23 cellular contexts compared by ENCODE assay signal in the genomic region with DNA sequence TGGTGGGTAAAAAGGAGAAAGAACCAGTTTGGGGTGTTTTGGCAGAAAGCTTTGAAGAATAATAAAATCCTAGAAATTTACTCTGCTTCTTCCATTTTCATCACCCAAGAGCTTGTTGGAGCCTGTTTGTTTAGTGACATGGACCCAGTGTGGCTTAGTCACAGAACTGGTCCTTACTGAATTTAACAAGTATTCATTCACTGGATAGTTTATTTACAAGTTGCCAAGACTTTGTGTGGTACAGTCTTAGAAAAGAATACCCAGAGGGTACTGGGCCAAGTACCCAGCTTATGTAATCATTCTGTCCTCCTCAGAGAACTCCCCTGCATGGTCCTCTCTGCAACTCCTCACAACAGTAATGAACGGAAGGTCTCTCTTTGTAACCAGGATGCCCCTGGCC. TPM values are rescaled to one million over a fixed set of nuclear protein-coding genes. Genes with fewer than 3 reads are reported as not detected.
A peak's percentile ranks its signal among the peaks of the same experiment; 100 is the strongest.
DNase-seq lines count a peak whose midpoint lies in the region; ATAC-seq and TF ChIP-seq lines count a peak whose summit lies in the region.
"Had no signal": no experiment of that assay in that cellular context is flagged by ENCODE, and none has a peak within 500 bp of the region (broad histone marks: within the 10 kb centered on the region; RNA-seq: fewer than 3 reads in every experiment).

No MANE protein-coding gene starts in this region.

- H3K27ac ChIP-seq in HEK293 (ENCODE audit: extremely low read depth, low read depth, low read length) (no peak overlapping the region), esophagus muscularis mucosa (replicated peaks in 1 of 4) (no peak overlapping the region)
- H3K27ac ChIP-seq: spleen had no signal

- H3K36me3 ChIP-seq in HEK293 (ENCODE audit: control insufficient read depth in 2 of 2, insufficient read depth in 1 of 2, low read length in 2 of 2) (peaks cover 23 to 26% of the 10 kb centered on the region in 2 experiments), esophagus muscularis mucosa (peaks cover 0 to 27% (median 18%) of the 10 kb centered on the region in 4 donors)

- WGBS in esophagus muscularis mucosa: 74% methylated on average over 1 of the region's 1 CpG

- H3K4me3 ChIP-seq in HEK293 (ENCODE audit: low read depth, low read length): no peak overlapping the region
- H3K4me3 ChIP-seq in esophagus muscularis mucosa: no peak overlapping the region
- H3K4me3 ChIP-seq: BLaER1 treated with 17β-estradiol and CSF1 and Interleukin-3, amounts not matched to agents 10 nM and 100 nM; GM12878; spleen had no signal

- peaks cover 9% of the 10 kb centered on the region for H3K4me1 Mint-ChIP-seq in progenitor cell of endocrine pancreas (ENCODE audit: low read depth)

- peaks cover 18% of the 10 kb centered on the region; the same call in 1 of the 2 replicates for H3K4me1 ChIP-seq in HEK293 (ENCODE audit: control insufficient read depth, insufficient read depth, low read length)
- H3K4me1 ChIP-seq in esophagus muscularis mucosa: peaks cover 10 to 45% (median 42%) of the 10 kb centered on the region in 4 donors

- intact Hi-C loops in esophagus muscularis mucosa (cut with DNase I): no loop called here

- H3K9me3 Mint-ChIP-seq in progenitor cell of endocrine pancreas (ENCODE audit: low read depth): peaks cover 6% of the 10 kb centered on the region

- no peak for TF ChIP-seq EP300 in esophagus muscularis mucosa (IDR thresholded peaks at IDR 0.05)

- POLR2A ChIA-PET in HEK293 (lab: Yijun Ruan, JAX): no interaction called here

- no peaks in the 10 kb centered on the region for H3K9me3 ChIP-seq in HEK293 (ENCODE audit: control insufficient read depth, insufficient read depth, low read depth, low read length)
- H3K9me3 ChIP-seq in esophagus muscularis mucosa: no peaks in the 10 kb centered on the region

- no peak overlapping the region for H3K4me3 Mint-ChIP-seq in progenitor cell of endocrine pancreas (ENCODE audit: low read depth)
- H3K4me3 Mint-ChIP-seq: activated B cell treated with CpG ODN at 0.5 μM for 24 hours; endodermal cell; memory B cell; stimulated activated memory B cell treated with anti-CD40 and anti-IgM and Interleukin-4, amounts not matched to agents 10 μg/mL and 1 μg/mL and 100 μg/mL, for 72 hours had no signal

- H3K36me3 Mint-ChIP-seq in progenitor cell of endocrine pancreas (ENCODE audit: insufficient read depth): peaks cover 19% of the 10 kb centered on the region

- peak overlapping the region; percentile 46 for H3K27ac Mint-ChIP-seq in progenitor cell of endocrine pancreas
- H3K27ac Mint-ChIP-seq: activated B cell treated with CpG ODN at 0.5 μM for 24 hours; endodermal cell; memory B cell; stimulated activated memory B cell treated with anti-CD40 and anti-IgM and Interleukin-4, amounts not matched to agents 10 μg/mL and 1 μg/mL and 100 μg/mL, for 72 hours had no signal

- TF ChIP-seq POLR2A in esophagus muscularis mucosa (IDR thresholded peaks at IDR 0.05; ENCODE audit: low read depth): no peak

- no peaks in the 10 kb centered on the region for H3K27me3 Mint-ChIP-seq in progenitor cell of endocrine pancreas
- H3K27me3 Mint-ChIP-seq: activated B cell treated with CpG ODN at 0.5 μM for 24 hours; memory B cell; stimulated activated memory B cell treated with anti-CD40 and anti-IgM and Interleukin-4, amounts not matched to agents 10 μg/mL and 1 μg/mL and 100 μg/mL, for 72 hours had no signal

- no peaks in the 10 kb centered on the region for H3K27me3 ChIP-seq in esophagus muscularis mucosa
- H3K27me3 ChIP-seq: BLaER1 treated with 17β-estradiol and CSF1 and Interleukin-3, amounts not matched to agents 10 nM and 100 nM; spleen had no signal

- TF ChIP-seq CTCF in HEK293 (tag by site-specific recombination; IDR thresholded peaks at IDR 0.05) (no peak), esophagus muscularis mucosa (IDR thresholded peaks at IDR 0.05) (no peak), progenitor cell of endocrine pancreas (IDR thresholded peaks at IDR 0.05; ENCODE audit: unreplicated experiment) (no peak)

- CTCF ChIA-PET in HEK293 (lab: Yijun Ruan, JAX): interaction anchor here (0.9 to 1.0 kb wide), 2 partner anchors 13 to 29 kb away, joined by 3 read pairs; no protein-coding TSS in a partner anchor

- DNase-seq in astrocyte of the hippocampus (ENCODE audit: low read depth, low spot score) (peak; percentile 30), esophagus muscularis mucosa (ENCODE audit: extremely low spot score) (peak; percentile 8), progenitor cell of endocrine pancreas (ENCODE audit: low spot score, unreplicated experiment) (no peak), NCI-H526 (lab: John Stamatoyannopoulos, UW) (no peak)
- no peak for DNase-seq in activated CD8-positive, alpha-beta memory T cell treated with anti-CD3 and anti-CD28 coated beads, Interleukin-2, amount 50 U/mL, for 48 hours
- DNase-seq: activated B cell treated with CpG ODN at 0.5 μM for 24 hours; activated CD4-positive, alpha-beta T cell treated with anti-CD3 and anti-CD28 coated beads, Interleukin-2, amount 50 U/mL, for 48 hours; DMS79 treated with DMSO at 0.1 percent for 48 hours; endodermal cell; MM.1S; NCI-H1417 treated with DMSO at 0.1 percent for 48 hours; NCI-H446; spleen; stimulated activated CD4-positive, alpha-beta T cell treated with anti-CD3 and anti-CD28 coated beads, Interleukin-2, amount 100 ng/mL, for 48 hours had no signal

- ATAC-seq in HG02852 (IDR thresholded peaks at IDR 0.05; ENCODE audit: unreplicated experiment) (no peak), GM21447 (IDR thresholded peaks at IDR 0.05; ENCODE audit: unreplicated experiment) (no peak)
- ATAC-seq: GM12878; HCT116; SK-N-SH treated with all-trans-retinoic acid at 6 μM for 48 hours; stimulated activated memory B cell treated with anti-CD40 and anti-IgM and Interleukin-4, amounts not matched to agents 10 μg/mL and 1 μg/mL and 100 μg/mL, for 72 hours had no signal

TF ChIP-seq in HEK293, 187 proteins besides CTCF, POLR2A, EP300 and RAD21:
- TF ChIP-seq GLIS1 (tag by site-specific recombination; IDR thresholded peaks at IDR 0.05): peak; percentile 26; the same call in 1 of the 2 replicates
- TF ChIP-seq, protein P1, sequence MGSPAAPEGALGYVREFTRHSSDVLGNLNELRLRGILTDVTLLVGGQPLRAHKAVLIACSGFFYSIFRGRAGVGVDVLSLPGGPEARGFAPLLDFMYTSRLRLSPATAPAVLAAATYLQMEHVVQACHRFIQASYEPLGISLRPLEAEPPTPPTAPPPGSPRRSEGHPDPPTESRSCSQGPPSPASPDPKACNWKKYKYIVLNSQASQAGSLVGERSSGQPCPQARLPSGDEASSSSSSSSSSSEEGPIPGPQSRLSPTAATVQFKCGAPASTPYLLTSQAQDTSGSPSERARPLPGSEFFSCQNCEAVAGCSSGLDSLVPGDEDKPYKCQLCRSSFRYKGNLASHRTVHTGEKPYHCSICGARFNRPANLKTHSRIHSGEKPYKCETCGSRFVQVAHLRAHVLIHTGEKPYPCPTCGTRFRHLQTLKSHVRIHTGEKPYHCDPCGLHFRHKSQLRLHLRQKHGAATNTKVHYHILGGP (tag by site-specific recombination; IDR thresholded peaks at IDR 0.05): no peak

RNA-seq across cellular contexts. Expression of a gene that starts 16.3 kb away (rescaled TPM):
- total RNA-seq in esophagus muscularis mucosa (100 to 1,000 TPM in 3 of 4 donors, 10 to 100 TPM in 1; 94.9 to 129 (median 108) TPM), progenitor cell of endocrine pancreas (127 and 130 TPM in 2 replicates)

RNA-seq across cellular contexts. Expression of a gene that starts 55.6 kb away (rescaled TPM):
- total RNA-seq in esophagus muscularis mucosa (1 to 10 TPM; 4.1 to 5.1 (median 4.7) TPM), progenitor cell of endocrine pancreas (10.5 and 10.9 TPM in 2 replicates)

Comparison
In these comparisons a context has a peak if more than half of its experiments do, and no peak if none do; other contexts are left out.
1. DNase-seq: peak in astrocyte of the hippocampus (single experiment) and esophagus muscularis mucosa (single experiment); none in progenitor cell of endocrine pancreas (single experiment), NCI-H526 (0 of 2) and activated CD8-positive, alpha-beta memory T cell treated with anti-CD3 and anti-CD28 coated beads, Interleukin-2, amount 50 U/mL, for 48 hours (single experiment).